ENCODE assay signal across 27 cellular contexts in genomic region chr5:145579336-145579735, GRCh38.
"Had no signal": no experiment of that assay in that cellular context is flagged by ENCODE, and none has a peak within 500 bp of the region (broad histone marks: within the 10 kb centered on the region; RNA-seq: fewer than 3 reads in every experiment).

No MANE protein-coding gene starts in this region.

- H3K27ac ChIP-seq: left lung, lower lobe of right lung, pancreas, prostate gland, skin epidermis, stomach, testis, thyroid gland, upper lobe of right lung had no signal

- H3K9me3 ChIP-seq: pancreas, prostate gland, testis, thyroid gland had no signal

- H3K4me3 ChIP-seq: left lung, lower lobe of right lung, pancreas, prostate gland, skin epidermis, stomach, testis, thyroid gland, upper lobe of right lung had no signal

- H3K27me3 ChIP-seq: left lung, pancreas, stomach, testis, thyroid gland, upper lobe of right lung had no signal

- DNase-seq: immature natural killer cell; kidney; left colon; left lung; lower lobe of right lung; mammary epithelial cell; mesenchymal stem cell; naive thymus-derived CD8-positive, alpha-beta T cell; nucleus accumbens; pancreas; posterior cingulate gyrus; retina; right cardiac atrium; stimulated activated CD4-positive, alpha-beta T cell treated with anti-CD3 and anti-CD28 coated beads, Interleukin-12 subunit alpha, Interleukin-12 subunit beta, amount 100 ng/mL, for 4 hours; stimulated activated CD4-positive, alpha-beta T cell treated with anti-CD3 and anti-CD28 coated beads, Interleukin-15, amount 100 ng/mL, for 24 hours; stimulated activated CD4-positive, alpha-beta T cell treated with anti-CD3 and anti-CD28 coated beads, Interleukin-2, amount 100 ng/mL, for 24 hours; stimulated activated CD4-positive, alpha-beta T cell treated with anti-CD3 and anti-CD28 coated beads, Interleukin-4, amount 100 ng/mL, for 1 hour; stimulated activated naive B cell treated with anti-CD40 and anti-IgM and Interleukin-4, amounts not matched to agents 10 μg/mL and 1 μg/mL and 100 μg/mL, for 72 hours; stimulated activated naive CD8-positive, alpha-beta T cell treated with anti-CD3 and anti-CD28 coated beads, Interleukin-15, Interleukin-2, amounts not matched to agents 100 U/mL and 50 U/mL, for 24 hours; stomach; testis; thyroid gland; trophoblast cell; upper lobe of right lung had no signal

- ATAC-seq: left colon; left lung; lower lobe of right lung; naive thymus-derived CD8-positive, alpha-beta T cell; pancreas; right cardiac atrium; sciatic nerve; stimulated activated naive B cell treated with anti-CD40 and anti-IgM and Interleukin-4, amounts not matched to agents 10 μg/mL and 1 μg/mL and 100 μg/mL, for 72 hours; stimulated activated naive CD8-positive, alpha-beta T cell treated with anti-CD3 and anti-CD28 coated beads, Interleukin-15, Interleukin-2, amounts not matched to agents 100 U/mL and 50 U/mL, for 24 hours; upper lobe of right lung had no signal

- H3K36me3 ChIP-seq: left lung, lower lobe of right lung, pancreas, prostate gland, stomach, thyroid gland, upper lobe of right lung had no signal

- H3K4me1 ChIP-seq: left lung, lower lobe of right lung, pancreas, prostate gland, stomach, testis, thyroid gland, upper lobe of right lung had no signal
